8 cellular contexts compared by ENCODE assay signal in genomic region chr2:111118455-111119003, GRCh38. TPM values are rescaled to one million over a fixed set of nuclear protein-coding genes. Genes with fewer than 3 reads are reported as not detected.
DNase-seq lines count a peak whose midpoint lies in the region; ATAC-seq and TF ChIP-seq lines count a peak whose summit lies in the region.

No MANE protein-coding gene starts in this region.

- peaks cover 36% of the 10 kb centered on the region for H3K4me1 ChIP-seq in CD8-positive, alpha-beta memory T cell (ENCODE audit: insufficient read depth, low read length)
- H3K4me1 ChIP-seq in fibroblast of lung (ENCODE audit: control insufficient read depth, extremely low read depth, insufficient read depth, low read length) = peaks cover 5% of the 10 kb centered on the region

- no peak overlapping the region for H3K27ac ChIP-seq in CD8-positive, alpha-beta memory T cell (ENCODE audit: low read depth, low read length)
- H3K27ac ChIP-seq in fibroblast of lung (ENCODE audit: insufficient read depth, low read length) = no peak overlapping the region

- H3K36me3 ChIP-seq in CD8-positive, alpha-beta memory T cell (ENCODE audit: insufficient read depth, low read length) = no peaks in the 10 kb centered on the region
- no peaks in the 10 kb centered on the region for H3K36me3 ChIP-seq in fibroblast of lung (ENCODE audit: control insufficient read depth, insufficient read depth, low read length)

- no peak overlapping the region for H3K9ac ChIP-seq in fibroblast of lung (ENCODE audit: insufficient read depth, low read length)

- peak overlapping the region in 7 of 8 donors; percentile 16 to 91 (median 74) for H3K27ac Mint-ChIP-seq in CD8-positive, alpha-beta memory T cell
- H3K27ac Mint-ChIP-seq in osteocyte (ENCODE audit: unreplicated experiment) = peak overlapping the region; percentile 82

- peak overlapping the region; percentile 65 for H3K4me3 ChIP-seq in CD8-positive, alpha-beta memory T cell (ENCODE audit: low read length)
- H3K4me3 ChIP-seq in WI38 (ENCODE audit: low read depth, low read length) (peak overlapping the region; percentile 56), fibroblast of lung (replicated peaks in 1 of 4; ENCODE audit: control extremely low read depth in 1 of 4, insufficient read depth in 1 of 4, low read depth in 3 of 4, low read length in 4 of 4) (peak overlapping the region in 3 of 4 experiments; percentile 38 to 58 (median 50))

- CTCF ChIA-PET in CD8-positive, alpha-beta memory T cell (lab: Charles Lee) = interaction anchor here (2.2 to 2.5 kb wide), 2 partner anchors 7 to 306 kb away, joined by 6 to 12 read pairs; no protein-coding TSS in a partner anchor

- peaks cover 31% of the 10 kb centered on the region for H3K27me3 ChIP-seq in CD8-positive, alpha-beta memory T cell (ENCODE audit: insufficient read depth, low read length, poor library complexity, severe bottlenecking)
- peaks cover 15% of the 10 kb centered on the region for H3K27me3 ChIP-seq in fibroblast of lung (ENCODE audit: control insufficient read depth, insufficient read depth, low read length)

- no peak overlapping the region for H2AFZ ChIP-seq in fibroblast of lung (ENCODE audit: low read length)

- no peaks in the 10 kb centered on the region for H3K79me2 ChIP-seq in fibroblast of lung (ENCODE audit: control insufficient read depth, insufficient read depth, low read length)

- peak in 1 of 5 donors; percentile 44 for DNase-seq in CD8-positive, alpha-beta memory T cell
- DNase-seq in fibroblast of lung (ENCODE audit: low read depth in 2 of 2) (no peak), osteocyte (ENCODE audit: extremely low spot score, unreplicated experiment) (no peak), SKM-1 (lab: John Stamatoyannopoulos, UW; ENCODE audit: unreplicated experiment) (no peak), AG08396 (ENCODE audit: low spot score) (no peak), NCI-H1105 treated with DMSO at 0.1 percent for 48 hours (lab: John Stamatoyannopoulos, UW) (no peak)

- peaks cover 0 to 16% (median 0%) of the 10 kb centered on the region in 3 donors for H3K36me3 Mint-ChIP-seq in CD8-positive, alpha-beta memory T cell
- peaks cover 5% of the 10 kb centered on the region for H3K36me3 Mint-ChIP-seq in osteocyte (ENCODE audit: unreplicated experiment)

- peaks cover 34 to 45% (median 41%) of the 10 kb centered on the region in 3 donors for H3K4me1 Mint-ChIP-seq in CD8-positive, alpha-beta memory T cell
- H3K4me1 Mint-ChIP-seq in osteocyte (ENCODE audit: unreplicated experiment) = peaks cover 34% of the 10 kb centered on the region

- no peaks in the 10 kb centered on the region for H4K20me1 ChIP-seq in fibroblast of lung (ENCODE audit: control insufficient read depth, extremely low read depth, insufficient read depth, low read length)

- H3K9me3 ChIP-seq in CD8-positive, alpha-beta memory T cell (ENCODE audit: low read length) = no peaks in the 10 kb centered on the region
- no peaks in the 10 kb centered on the region for H3K9me3 ChIP-seq in fibroblast of lung (ENCODE audit: control insufficient read depth, insufficient read depth, low read depth, low read length)

- peak overlapping the region; percentile 83 to 96 (median 90) for H3K4me3 Mint-ChIP-seq in CD8-positive, alpha-beta memory T cell
- peak overlapping the region; percentile 76 for H3K4me3 Mint-ChIP-seq in osteocyte (ENCODE audit: unreplicated experiment)

- H3K27me3 Mint-ChIP-seq in CD8-positive, alpha-beta memory T cell = peaks cover 33 to 52% of the 10 kb centered on the region in 2 donors
- peaks cover 31% of the 10 kb centered on the region for H3K27me3 Mint-ChIP-seq in osteocyte (ENCODE audit: unreplicated experiment)

- peak overlapping the region; percentile 34 for H3K4me2 ChIP-seq in fibroblast of lung (ENCODE audit: extremely low read depth, insufficient read depth, low read length)

- POLR2A ChIA-PET in CD8-positive, alpha-beta memory T cell (lab: Charles Lee) = no interaction called here

- no peak for ATAC-seq in HG03432 (IDR thresholded peaks at IDR 0.05; ENCODE audit: unreplicated experiment)

- no peaks in the 10 kb centered on the region for H3K9me3 Mint-ChIP-seq in CD8-positive, alpha-beta memory T cell
- no peaks in the 10 kb centered on the region for H3K9me3 Mint-ChIP-seq in osteocyte (ENCODE audit: unreplicated experiment)

- TF ChIP-seq CTCF in WI38 (IDR thresholded peaks at IDR 0.05; ENCODE audit: low read depth, low read length) = no peak
- TF ChIP-seq CTCF in fibroblast of lung (conservative IDR thresholded peaks at IDR 0.05 in 1 of 2, IDR thresholded peaks at IDR 0.05 in 1 of 2; ENCODE audit: low read depth in 1 of 2, low read length in 2 of 2) = no peak
- TF ChIP-seq CTCF in osteocyte (IDR thresholded peaks at IDR 0.05) = no peak

RNA-seq across cellular contexts. Expression of gene BCL2L11, which starts 2.2 kb away (rescaled TPM):
- 10 to 100 TPM; 36.6 to 40.6 TPM for total RNA-seq in CD8-positive, alpha-beta memory T cell
- polyA plus RNA-seq in CD8-positive, alpha-beta memory T cell = 13.8 TPM
- total RNA-seq in fibroblast of lung (10.2 and 10.3 TPM in 2 replicates), osteocyte (38.9 and 40.4 TPM in 2 replicates)
- polyA plus RNA-seq in fibroblast of lung = 1.5 and 1.9 TPM in 2 replicates
- polyA plus RNA-seq in fibroblast of lung (2012) = 1.9 and 2.0 TPM in 2 replicates
- 2.1 and 5.8 TPM in 2 replicates for polyA minus RNA-seq in fibroblast of lung (ENCODE audit: low replicate concordance)
